Comparison of ENCODE assay signal across 20 cellular contexts in the genomic region with DNA sequence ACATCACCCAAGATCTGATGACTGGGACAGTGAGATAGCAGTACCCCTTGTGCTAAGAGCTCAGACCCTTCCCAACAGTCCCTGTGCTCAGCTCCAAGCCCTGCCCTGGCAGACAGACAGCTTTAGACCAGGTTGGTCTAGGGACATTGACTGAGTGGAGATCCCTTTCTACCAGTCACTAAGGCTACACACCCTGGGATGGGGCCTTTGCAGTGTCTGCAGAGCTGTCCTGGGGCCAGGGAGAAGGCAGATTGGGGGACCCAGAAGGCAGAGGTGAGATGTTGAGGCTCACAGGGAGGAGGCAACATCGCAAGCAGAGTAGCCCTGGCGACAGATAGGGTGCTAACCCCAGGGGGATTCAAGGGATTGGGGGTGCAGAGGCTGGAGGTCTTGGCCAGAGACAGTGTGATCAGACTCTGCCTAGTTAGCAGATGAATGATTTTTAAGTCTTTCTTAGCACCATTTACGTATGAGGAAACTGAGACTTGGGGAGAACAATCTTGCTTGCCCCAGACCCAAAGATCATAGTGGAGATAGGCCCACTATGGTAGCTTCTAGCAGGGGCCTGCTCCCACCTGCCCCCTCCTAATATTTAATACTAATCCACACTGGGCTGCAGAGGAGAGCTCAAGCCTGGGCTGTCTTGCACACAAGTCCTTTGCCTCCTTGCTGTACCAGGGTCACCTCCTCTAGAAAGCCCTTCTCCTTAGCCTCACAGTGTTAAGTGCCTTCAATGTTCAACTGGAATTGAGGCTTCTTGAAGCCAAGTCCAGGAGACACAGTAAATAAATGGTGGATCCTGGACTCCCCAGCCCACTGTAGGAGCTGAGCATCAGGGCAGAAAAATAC. TPM values are rescaled to one million over a fixed set of nuclear protein-coding genes. Genes with fewer than 3 reads are reported as not detected.
DNase-seq lines count a peak whose midpoint lies in the region; ATAC-seq and TF ChIP-seq lines count a peak whose summit lies in the region.
"Had no signal": no experiment of that assay in that cellular context is flagged by ENCODE, and none has a peak within 500 bp of the region (broad histone marks: within the 10 kb centered on the region; RNA-seq: fewer than 3 reads in every experiment).

No MANE protein-coding gene starts in this region.

- H4K20me1 ChIP-seq in hepatocyte (ENCODE audit: insufficient read depth, poor library complexity, severe bottlenecking): peaks cover 19% of the 10 kb centered on the region

- H3K27me3 ChIP-seq in hepatocyte (no peaks in the 10 kb centered on the region), stomach (no peaks in the 10 kb centered on the region)
- H3K27me3 ChIP-seq: brain microvascular endothelial cell had no signal

- no peak overlapping the region for H3K4me3 ChIP-seq in hepatocyte
- no peak overlapping the region for H3K4me3 ChIP-seq in stomach
- H3K4me3 ChIP-seq: thoracic aorta had no signal

- DNase-seq in T-helper 1 cell: no peak
- no peak for DNase-seq in T-helper 17 cell
- no peak for DNase-seq in hepatocyte (ENCODE audit: low spot score)
- DNase-seq in stomach: no peak
- no peak for DNase-seq in cerebellum (ENCODE audit: low spot score)
- DNase-seq: activated CD4-positive, CD25-positive, alpha-beta regulatory T cell; activated naive CD4-positive, alpha-beta T cell treated with anti-CD3 and anti-CD28 coated beads for 36 hours; brain microvascular endothelial cell; KG1; kidney; NCI-H1105 treated with DMSO at 0.1 percent for 48 hours; occipital lobe; SHP77 treated with DMSO at 0.1 percent for 48 hours; stimulated activated CD4-positive, alpha-beta T cell treated with anti-CD3 and anti-CD28 coated beads, Interleukin-4, amount 100 ng/mL, for 24 hours; stimulated activated CD8-positive, alpha-beta memory T cell treated with anti-CD3 and anti-CD28 coated beads, Interleukin-4, amount 100 ng/mL, for 48 hours had no signal

- H3K79me2 ChIP-seq in hepatocyte: peaks cover 11% of the 10 kb centered on the region

- H3K4me3 Mint-ChIP-seq in T-helper 1 cell treated with Interleukin-12 subunit alpha and Interleukin-12 subunit beta and Interleukin-4 antibody, amounts not matched to agents 30 μg/mL and 1 μg/mL, for 36 hours: no peak overlapping the region
- no peak overlapping the region for H3K4me3 Mint-ChIP-seq in T-helper 17 cell
- H3K4me3 Mint-ChIP-seq: activated naive CD4-positive, alpha-beta T cell treated with anti-CD3 and anti-CD28 coated beads for 36 hours had no signal

- H3K27ac ChIP-seq in hepatocyte (peak overlapping the region; percentile 89), stomach (peak overlapping the region in 3 of 5 donors; percentile 16 to 92 (median 91))
- H3K27ac ChIP-seq: brain microvascular endothelial cell, C4-2B, thoracic aorta had no signal

- TF ChIP-seq EP300 in stomach (IDR thresholded peaks at IDR 0.05): no peak

- peaks cover 9% of the 10 kb centered on the region for H3K36me3 Mint-ChIP-seq in T-helper 1 cell treated with Interleukin-12 subunit alpha and Interleukin-12 subunit beta and Interleukin-4 antibody, amounts not matched to agents 30 μg/mL and 1 μg/mL, for 36 hours (ENCODE audit: low read depth)
- H3K36me3 Mint-ChIP-seq in T-helper 17 cell (ENCODE audit: low read depth): peaks cover 2% of the 10 kb centered on the region

- H3K27ac Mint-ChIP-seq in T-helper 1 cell treated with Interleukin-12 subunit alpha and Interleukin-12 subunit beta and Interleukin-4 antibody, amounts not matched to agents 30 μg/mL and 1 μg/mL, for 36 hours: peak overlapping the region; percentile 8
- H3K27ac Mint-ChIP-seq in T-helper 17 cell: peak overlapping the region; percentile 83
- H3K27ac Mint-ChIP-seq: activated naive CD4-positive, alpha-beta T cell treated with anti-CD3 and anti-CD28 coated beads for 36 hours had no signal

- H3K4me2 ChIP-seq in hepatocyte: no peak overlapping the region

- intact Hi-C loops in stomach (cut with DNase I; ENCODE audit: low total_unique reads): no loop called here

- H3K36me3 ChIP-seq in hepatocyte (replicated peaks; ENCODE audit: insufficient read depth, low read depth): no peaks in the 10 kb centered on the region
- no peaks in the 10 kb centered on the region for H3K36me3 ChIP-seq in stomach
- H3K36me3 ChIP-seq: brain microvascular endothelial cell, thoracic aorta had no signal

- TF ChIP-seq POLR2A in stomach (IDR thresholded peaks at IDR 0.05): no peak

- peaks cover 27% of the 10 kb centered on the region for H3K4me1 Mint-ChIP-seq in T-helper 1 cell treated with Interleukin-12 subunit alpha and Interleukin-12 subunit beta and Interleukin-4 antibody, amounts not matched to agents 30 μg/mL and 1 μg/mL, for 36 hours (ENCODE audit: low read depth)
- peaks cover 29% of the 10 kb centered on the region for H3K4me1 Mint-ChIP-seq in T-helper 17 cell

- no peaks in the 10 kb centered on the region for H3K27me3 Mint-ChIP-seq in T-helper 1 cell treated with Interleukin-12 subunit alpha and Interleukin-12 subunit beta and Interleukin-4 antibody, amounts not matched to agents 30 μg/mL and 1 μg/mL, for 36 hours (ENCODE audit: low read depth)
- no peaks in the 10 kb centered on the region for H3K27me3 Mint-ChIP-seq in T-helper 17 cell

- H3K9me2 ChIP-seq in hepatocyte (replicated peaks; ENCODE audit: insufficient read depth): no peaks in the 10 kb centered on the region

- H3K4me1 ChIP-seq in hepatocyte (ENCODE audit: insufficient read depth) (peaks cover 17% of the 10 kb centered on the region), stomach (peaks cover 15 to 33% (median 25%) of the 10 kb centered on the region in 4 donors)

- H3K9me3 ChIP-seq in T-helper 17 cell (ENCODE audit: control insufficient read depth, low read length, poor library complexity, severe bottlenecking) (no peaks in the 10 kb centered on the region), hepatocyte (ENCODE audit: low read depth) (no peaks in the 10 kb centered on the region), stomach (no peaks in the 10 kb centered on the region)
- H3K9me3 ChIP-seq: thoracic aorta had no signal

- no peak overlapping the region for H2AFZ ChIP-seq in hepatocyte

- TF ChIP-seq CTCF in hepatocyte (IDR thresholded peaks at IDR 0.05; ENCODE audit: poor library complexity): no peak
- no peak for TF ChIP-seq CTCF in stomach (IDR thresholded peaks at IDR 0.05)

- 96% methylated on average over 3 of the region's 3 CpGs for WGBS in hepatocyte (ENCODE audit: low lambda C conversion rate, missing lambda C conversion rate)
- 89 to 100% (median 94%) methylated on average over 3 of the region's 3 CpGs for WGBS in stomach, 5 donors

- no peak for ATAC-seq in T-helper 17 cell
- ATAC-seq in HG03097 (IDR thresholded peaks at IDR 0.05; ENCODE audit: low FRiP score, unreplicated experiment): no peak
- no peak for ATAC-seq in HG02840 (IDR thresholded peaks at IDR 0.05; ENCODE audit: low FRiP score, unreplicated experiment)

- H3K9me3 Mint-ChIP-seq in T-helper 1 cell treated with Interleukin-12 subunit alpha and Interleukin-12 subunit beta and Interleukin-4 antibody, amounts not matched to agents 30 μg/mL and 1 μg/mL, for 36 hours: no peaks in the 10 kb centered on the region
- H3K9me3 Mint-ChIP-seq: activated naive CD4-positive, alpha-beta T cell treated with anti-CD3 and anti-CD28 coated beads for 36 hours had no signal

RNA-seq across cellular contexts. Expression of gene HMCES, which starts 32.6 kb away (rescaled TPM):
- total RNA-seq in T-helper 17 cell (10 to 100 TPM; 48.2 to 55.3 TPM), hepatocyte (16.8 and 20.1 TPM in 2 replicates), stomach (10 to 100 TPM; 19.1 to 80.5 (median 26.8) TPM), cerebellum (14.6 TPM)
- polyA plus RNA-seq in hepatocyte (30.0 and 34.3 TPM in 2 replicates), stomach (10 to 100 TPM; 16.4 to 37.4 (median 22.5) TPM)
